In genomic region chr2:73776869-73777519, GRCh38 we compare ENCODE assay signal across 15 cellular contexts. TPM values are rescaled to one million over a fixed set of nuclear protein-coding genes. Genes with fewer than 3 reads are reported as not detected.
DNase-seq lines count a peak whose midpoint lies in the region; ATAC-seq, FAIRE-seq and TF ChIP-seq lines count a peak whose summit lies in the region.
"Had no signal": no experiment of that assay in that cellular context is flagged by ENCODE, and none has a peak within 500 bp of the region (broad histone marks: within the 10 kb centered on the region; RNA-seq: fewer than 3 reads in every experiment).

No MANE protein-coding gene starts in this region.

- H3K27me3 Mint-ChIP-seq in chondrocyte (ENCODE audit: low read depth) = no peaks in the 10 kb centered on the region
- no peaks in the 10 kb centered on the region for H3K27me3 Mint-ChIP-seq in mesothelial cell of epicardium (ENCODE audit: low read depth)
- H3K27me3 Mint-ChIP-seq in T-cell = no peaks in the 10 kb centered on the region
- H3K27me3 Mint-ChIP-seq: activated naive CD4-positive, alpha-beta T cell treated with anti-CD3 and anti-CD28 coated beads, Interleukin-2, amount 10 ng/mL, durations not matched to agents 7 days and 5 days had no signal

- peaks cover 31% of the 10 kb centered on the region for H3K4me1 Mint-ChIP-seq in chondrocyte (ENCODE audit: low read depth)
- peaks cover 11% of the 10 kb centered on the region for H3K4me1 Mint-ChIP-seq in mesothelial cell of epicardium
- H3K4me1 Mint-ChIP-seq in T-cell = peaks cover 53 to 58% (median 56%) of the 10 kb centered on the region in 3 donors

- intact Hi-C loops in left ventricle myocardium superior (cut with micrococcal nuclease) = no loop called here

- H3K36me3 Mint-ChIP-seq in chondrocyte (ENCODE audit: low read depth) (peaks cover 23% of the 10 kb centered on the region), mesothelial cell of epicardium (peaks cover 29% of the 10 kb centered on the region), T-cell (peaks cover 46% of the 10 kb centered on the region)

- H3K4me3 Mint-ChIP-seq in chondrocyte (ENCODE audit: unreplicated experiment) (no peak overlapping the region), mesothelial cell of epicardium (no peak overlapping the region), T-cell (no peak overlapping the region)
- H3K4me3 Mint-ChIP-seq: activated naive CD4-positive, alpha-beta T cell treated with anti-CD3 and anti-CD28 coated beads, Interleukin-2, amount 10 ng/mL, durations not matched to agents 7 days and 5 days had no signal

- POLR2A ChIA-PET in T-cell (lab: Charles Lee) = no interaction called here

- TF ChIP-seq CTCF in chondrocyte (IDR thresholded peaks at IDR 0.05) (no peak), mesothelial cell of epicardium (IDR thresholded peaks at IDR 0.05; ENCODE audit: unreplicated experiment) (no peak)

- H3K27ac Mint-ChIP-seq in chondrocyte (ENCODE audit: unreplicated experiment) (peak overlapping the region; percentile 83), mesothelial cell of epicardium (peak overlapping the region; percentile 34), T-cell (no peak overlapping the region)
- H3K27ac Mint-ChIP-seq: activated naive CD4-positive, alpha-beta T cell treated with anti-CD3 and anti-CD28 coated beads, Interleukin-2, amount 10 ng/mL, durations not matched to agents 7 days and 5 days had no signal

- no peaks in the 10 kb centered on the region for H3K9me3 Mint-ChIP-seq in chondrocyte (ENCODE audit: low read depth)
- no peaks in the 10 kb centered on the region for H3K9me3 Mint-ChIP-seq in mesothelial cell of epicardium
- H3K9me3 Mint-ChIP-seq in T-cell = no peaks in the 10 kb centered on the region
- H3K9me3 Mint-ChIP-seq: activated naive CD4-positive, alpha-beta T cell treated with anti-CD3 and anti-CD28 coated beads, Interleukin-2, amount 10 ng/mL, durations not matched to agents 7 days and 5 days had no signal

- CTCF ChIA-PET in T-cell (lab: Charles Lee) = no interaction called here

- ATAC-seq in left ventricle myocardium superior (no peak), T-cell (replicated peaks in 1 of 4) (no peak)
- ATAC-seq: psoas muscle had no signal

- DNase-seq in DMS 273 (lab: John Stamatoyannopoulos, UW; ENCODE audit: unreplicated experiment) (peak; percentile 26), HTR-8/SVneo (ENCODE audit: insufficient read length, low spot score) (peak; percentile 41), chondrocyte (ENCODE audit: low spot score) (no peak), mesothelial cell of epicardium (ENCODE audit: low spot score in 2 of 2, unreplicated experiment in 2 of 2) (no peak), left ventricle myocardium superior (no peak), NCI-H1105 (lab: John Stamatoyannopoulos, UW) (no peak), T-cell (no peak), medulla oblongata (ENCODE audit: extremely low spot score) (no peak)
- DNase-seq: activated CD8-positive, alpha-beta memory T cell treated with anti-CD3 and anti-CD28 coated beads for 24 hours; activated naive CD4-positive, alpha-beta T cell treated with anti-CD3 and anti-CD28 coated beads, Interleukin-2, amount 10 ng/mL, durations not matched to agents 7 days and 5 days; NCI-H2107; psoas muscle; T-helper 9 cell had no signal

- peak; percentile 89 for FAIRE-seq in HTR-8/SVneo (lab: Jason Lieb, UNC)

RNA-seq across cellular contexts. Expression of gene DUSP11, which starts 2.9 kb away (rescaled TPM):
- 21.5 to 30.2 TPM (median 22.9 TPM) in 3 replicates for total RNA-seq in chondrocyte
- total RNA-seq in mesothelial cell of epicardium = 23.0 to 25.5 TPM (median 24.3 TPM) in 3 replicates
- total RNA-seq in left ventricle myocardium superior = 12.9 TPM
- 10 to 100 TPM; 36.7 to 44.0 (median 38.4) TPM for total RNA-seq in T-cell

RNA-seq across cellular contexts. Expression of gene C2orf78, which starts 7.0 kb away (rescaled TPM):
- total RNA-seq in chondrocyte = not detected in 3 replicates
- not detected in 3 replicates for total RNA-seq in mesothelial cell of epicardium
- not detected for total RNA-seq in left ventricle myocardium superior
- not detected for total RNA-seq in T-cell
- total RNA-seq: lung, PC-9, psoas muscle had no signal

RNA-seq across cellular contexts. Expression of gene TPRKB, which starts 39.8 kb away (rescaled TPM):
- 13.6 to 20.5 TPM (median 14.2 TPM) in 3 replicates for total RNA-seq in chondrocyte
- total RNA-seq in mesothelial cell of epicardium = 30.1 to 35.5 TPM (median 35.0 TPM) in 3 replicates
- total RNA-seq in left ventricle myocardium superior = 36.4 TPM
- 10 to 100 TPM; 17.2 to 23.5 (median 20.1) TPM for total RNA-seq in T-cell

RNA-seq across cellular contexts. Expression of gene STAMBP, which starts 51.8 kb away (rescaled TPM):
- total RNA-seq in chondrocyte (29.3 to 32.6 TPM (median 32.1 TPM) in 3 replicates), mesothelial cell of epicardium (33.2 to 36.6 TPM (median 34.5 TPM) in 3 replicates), left ventricle myocardium superior (27.2 TPM), T-cell (10 to 100 TPM; 21.6 to 32.5 (median 28.9) TPM)

Comparison
In these comparisons a context has a peak if more than half of its experiments do, and no peak if none do; other contexts are left out.
1. DNase-seq: peak in DMS 273 (single experiment) and HTR-8/SVneo (single experiment); none in chondrocyte (single experiment), mesothelial cell of epicardium (0 of 2), left ventricle myocardium superior (single experiment), NCI-H1105 (single experiment), T-cell (0 of 34) and medulla oblongata (single experiment).
2. H3K27ac Mint-ChIP-seq: peak in chondrocyte (single experiment) and mesothelial cell of epicardium (single experiment); none in T-cell (0 of 2).